18 cellular contexts compared by ENCODE assay signal in the genomic region with DNA sequence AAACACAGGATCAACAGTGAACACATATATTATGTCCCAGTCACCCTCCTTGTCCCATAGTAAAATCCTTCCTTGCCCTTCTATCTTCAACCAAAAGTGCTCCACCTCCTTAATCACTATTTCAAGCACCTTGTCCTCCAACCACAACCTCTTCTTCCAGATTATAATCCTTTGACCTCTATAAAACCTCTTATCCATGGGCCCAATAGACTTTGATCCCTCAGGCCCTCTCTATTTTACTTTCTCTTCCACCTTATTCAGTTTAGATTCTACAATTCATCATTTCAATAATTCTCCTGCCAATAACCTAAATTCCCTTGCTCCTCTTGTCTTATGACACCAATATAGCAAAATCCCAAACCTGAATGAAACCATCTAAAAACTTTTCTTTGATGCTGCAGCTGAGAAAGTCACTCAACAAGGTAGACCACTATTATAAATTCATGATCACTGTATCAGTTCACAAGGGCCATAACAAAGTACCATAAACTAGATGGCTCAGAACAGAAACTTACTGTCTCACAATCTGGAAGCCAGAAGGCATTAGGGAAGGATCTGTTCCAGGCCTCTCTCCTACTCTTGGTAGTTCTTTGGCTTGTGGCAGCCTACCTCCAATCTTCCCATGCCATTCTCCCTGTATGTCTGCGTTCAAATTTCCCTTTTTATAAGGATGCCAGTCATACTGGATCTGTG. TPM values are rescaled to one million over a fixed set of nuclear protein-coding genes. Genes with fewer than 3 reads are reported as not detected.
DNase-seq lines count a peak whose midpoint lies in the region; TF ChIP-seq lines count a peak whose summit lies in the region.
"Had no signal": no experiment of that assay in that cellular context is flagged by ENCODE, and none has a peak within 500 bp of the region (broad histone marks: within the 10 kb centered on the region; RNA-seq: fewer than 3 reads in every experiment).

No MANE protein-coding gene starts in this region.

- no peaks in the 10 kb centered on the region for H3K9me3 ChIP-seq in Karpas-422 (ENCODE audit: low read length)
- no peaks in the 10 kb centered on the region for H3K9me3 ChIP-seq in sigmoid colon
- H3K9me3 ChIP-seq: BE2C, MG63, ovary, thyroid gland had no signal

- no peak for TF ChIP-seq POLR2A in sigmoid colon (IDR thresholded peaks at IDR 0.05)

- no peak overlapping the region; the same call in 1 of the 2 replicates for H3K9ac ChIP-seq in Karpas-422 (ENCODE audit: low read length)

- no peaks in the 10 kb centered on the region for H3K9me2 ChIP-seq in Karpas-422 (replicated peaks; ENCODE audit: insufficient read depth, low read length)

- intact Hi-C loops in sigmoid colon (cut with DNase I): no loop called here

- H3K9me3 Mint-ChIP-seq in T-helper 2 cell treated with Interferon-gamma antibody and Interleukin-4, amounts not matched to agents 5 μg/mL and 100 μg/mL, for 36 hours: no peaks in the 10 kb centered on the region

- H3K27me3 ChIP-seq in Karpas-422 (ENCODE audit: low read length) (no peaks in the 10 kb centered on the region), sigmoid colon (no peaks in the 10 kb centered on the region)
- H3K27me3 ChIP-seq: BE2C, MG63, ovary, thyroid gland had no signal

- no peak overlapping the region for H2AFZ ChIP-seq in Karpas-422 (ENCODE audit: low read length)

- no peak for TF ChIP-seq EP300 in sigmoid colon (IDR thresholded peaks at IDR 0.05)

- DNase-seq in T-helper 2 cell treated with Interferon-gamma antibody and Interleukin-4, amounts not matched to agents 5 μg/mL and 100 μg/mL, for 36 hours (ENCODE audit: low spot score): no peak
- DNase-seq in T-helper 2 cell (no peak), Karpas-422 (no peak), coronary artery (ENCODE audit: low spot score) (no peak), sigmoid colon (no peak), GM13976 (ENCODE audit: low spot score) (no peak), NCI-H524 (lab: John Stamatoyannopoulos, UW) (no peak)
- DNase-seq in activated CD8-positive, alpha-beta memory T cell treated with anti-CD3 and anti-CD28 coated beads for 24 hours: no peak
- DNase-seq: activated CD4-positive, alpha-beta T cell treated with anti-CD3 and anti-CD28 coated beads, Interleukin-2, amount 50 U/mL, for 48 hours; activated T-cell treated with anti-CD3 and anti-CD28 coated beads, Interleukin-2, amount 50 U/mL, for 48 hours; BE2C; DMS 273 treated with DMSO at 0.1 percent for 48 hours; MG63; NCI-H146; ovary; stimulated activated CD4-positive, alpha-beta T cell treated with anti-CD3 and anti-CD28 coated beads, Interleukin-4, amount 100 ng/mL, for 24 hours; thyroid gland had no signal

- peak overlapping the region; percentile 1 for H3K27ac Mint-ChIP-seq in T-helper 2 cell treated with Interferon-gamma antibody and Interleukin-4, amounts not matched to agents 5 μg/mL and 100 μg/mL, for 36 hours

- H3K4me2 ChIP-seq in Karpas-422 (ENCODE audit: low read depth, low read length, poor library complexity, severe bottlenecking): peak overlapping the region; percentile 56

- H3K36me3 ChIP-seq in Karpas-422 (ENCODE audit: insufficient read depth, low read length) (peaks cover 11% of the 10 kb centered on the region), sigmoid colon (no peaks in the 10 kb centered on the region)
- H3K36me3 ChIP-seq: BE2C, MG63, ovary, thyroid gland had no signal

- H3K36me3 Mint-ChIP-seq in T-helper 2 cell treated with Interferon-gamma antibody and Interleukin-4, amounts not matched to agents 5 μg/mL and 100 μg/mL, for 36 hours (ENCODE audit: low read depth): peaks cover 15% of the 10 kb centered on the region

- WGBS in sigmoid colon, 2 donors: 56 to 81% methylated on average over 1 of the region's 1 CpG

- peaks cover 95% of the 10 kb centered on the region for H3K79me2 ChIP-seq in Karpas-422 (ENCODE audit: low read length)

- no peaks in the 10 kb centered on the region for H3K27me3 Mint-ChIP-seq in T-helper 2 cell treated with Interferon-gamma antibody and Interleukin-4, amounts not matched to agents 5 μg/mL and 100 μg/mL, for 36 hours (ENCODE audit: low read depth)

- H3K4me3 ChIP-seq in Karpas-422 (ENCODE audit: low read length) (no peak overlapping the region; the same call in 1 of the 2 replicates), coronary artery (no peak overlapping the region), sigmoid colon (no peak overlapping the region)
- H3K4me3 ChIP-seq: MG63, ovary, thyroid gland had no signal

- TF ChIP-seq CTCF in coronary artery (IDR thresholded peaks at IDR 0.05) (no peak), sigmoid colon (IDR thresholded peaks at IDR 0.05) (no peak), GM13976 (IDR thresholded peaks at IDR 0.05; ENCODE audit: borderline replicate concordance, control extremely low read depth, extremely low read depth, insufficient read depth, missing control alignments) (no peak)

- H3K27ac ChIP-seq in Karpas-422 (ENCODE audit: low read length): peak overlapping the region; percentile 68
- peak overlapping the region; percentile 13 to 57 for H3K27ac ChIP-seq in coronary artery
- H3K27ac ChIP-seq in sigmoid colon: peak overlapping the region in 3 of 4 donors; percentile 47 to 66 (median 57)
- H3K27ac ChIP-seq: 22Rv1, ovary, thyroid gland had no signal

- no peak overlapping the region for H3K4me3 Mint-ChIP-seq in T-helper 2 cell treated with Interferon-gamma antibody and Interleukin-4, amounts not matched to agents 5 μg/mL and 100 μg/mL, for 36 hours

- peaks cover 21% of the 10 kb centered on the region for H3K4me1 Mint-ChIP-seq in T-helper 2 cell treated with Interferon-gamma antibody and Interleukin-4, amounts not matched to agents 5 μg/mL and 100 μg/mL, for 36 hours (ENCODE audit: low read depth)

- in situ Hi-C loops in GM13976 (cut with MboI; ENCODE audit: low sequenced_read_pairs, unreplicated experiment): no loop called here

- H3K4me1 ChIP-seq in Karpas-422 (ENCODE audit: low read length) (peaks cover 93% of the 10 kb centered on the region), sigmoid colon (peaks cover 0 to 65% (median 56%) of the 10 kb centered on the region in 4 donors)
- H3K4me1 ChIP-seq: BE2C had no signal

- no peaks in the 10 kb centered on the region for H4K20me1 ChIP-seq in Karpas-422 (ENCODE audit: insufficient read depth, low read depth, low read length)

RNA-seq across cellular contexts. Expression of a gene that starts 24.8 kb away (rescaled TPM):
- 70.3 and 116 TPM in 2 replicates for total RNA-seq in Karpas-422 (2014; rRNA removed; shearing (Covaris generic); ENCODE audit: low replicate concordance)
- total RNA-seq in sigmoid colon: 100 to 1,000 TPM in 3 of 4 donors, 10 to 100 TPM in 1; 72.4 to 131 (median 103) TPM
- polyA plus RNA-seq in sigmoid colon: 10 to 100 TPM; 16.4 to 19.2 (median 18.6) TPM
